In the genomic region with DNA sequence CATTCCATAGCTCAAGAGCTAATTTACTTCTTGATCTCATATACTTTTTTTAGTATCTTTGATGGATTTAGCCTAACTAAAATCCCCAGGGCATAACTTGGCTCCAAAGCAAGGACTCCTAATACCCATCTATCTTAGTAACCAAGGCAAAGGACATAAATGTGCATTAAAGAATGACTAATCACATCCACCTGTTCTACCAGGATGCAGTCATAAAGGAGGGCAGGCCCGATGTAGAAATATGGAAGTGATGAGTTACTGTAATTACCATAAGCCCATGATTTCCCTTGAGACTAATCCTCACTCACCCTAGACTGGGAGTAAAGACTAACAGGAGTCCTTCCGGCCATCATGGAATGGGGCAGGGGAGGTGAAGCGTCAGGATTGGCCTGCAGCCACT, we compare ENCODE assay signal across 32 cellular contexts. TPM values are rescaled to one million over a fixed set of nuclear protein-coding genes. Genes with fewer than 3 reads are reported as not detected.
A peak's percentile ranks its signal among the peaks of the same experiment; 100 is the strongest.
DNase-seq lines count a peak whose midpoint lies in the region; ATAC-seq, FAIRE-seq and TF ChIP-seq lines count a peak whose summit lies in the region.
"Had no signal": no experiment of that assay in that cellular context is flagged by ENCODE, and none has a peak within 500 bp of the region (broad histone marks: within the 10 kb centered on the region; RNA-seq: fewer than 3 reads in every experiment).

No MANE protein-coding gene starts in this region.

- H3K36me3 ChIP-seq in psoas muscle (ENCODE audit: insufficient read depth in 1 of 2, low read depth in 1 of 2), result no peaks in the 10 kb centered on the region
- H3K36me3 ChIP-seq: SJSA1 had no signal

- H3K4me3 ChIP-seq in psoas muscle, result no peak overlapping the region
- H3K4me3 ChIP-seq: K562, SJSA1, skin epidermis had no signal

- TF ChIP-seq CTCF in psoas muscle (IDR thresholded peaks at IDR 0.05), result no peak

- FAIRE-seq in H54 (lab: Jason Lieb, UNC), result peak; percentile 23
- FAIRE-seq: bronchial epithelial cell, K562, keratinocyte had no signal

- ATAC-seq in psoas muscle (peak in 3 of 4 donors; percentile 49 to 69 (median 61)), GM18520 (IDR thresholded peaks at IDR 0.05; ENCODE audit: unreplicated experiment) (no peak), HG02884 (IDR thresholded peaks at IDR 0.05; ENCODE audit: unreplicated experiment) (no peak), HG03025 (IDR thresholded peaks at IDR 0.05; ENCODE audit: low FRiP score, unreplicated experiment) (no peak)
- ATAC-seq: K562; natural killer cell; stimulated activated memory B cell treated with anti-CD40 and anti-IgM and Interleukin-4, amounts not matched to agents 10 μg/mL and 1 μg/mL and 100 μg/mL, for 72 hours; T-cell; WTC11 had no signal

- H3K4me1 ChIP-seq in psoas muscle, result peaks cover 4% of the 10 kb centered on the region
- H3K4me1 ChIP-seq: SJSA1 had no signal

- intact Hi-C loops in psoas muscle (cut with DNase I), result no loop called here

- DNase-seq in H54 (ENCODE audit: insufficient read length, low spot score) (no peak), NCI-H82 treated with DMSO at 0.1 percent for 48 hours (lab: John Stamatoyannopoulos, UW; ENCODE audit: unreplicated experiment) (peak; percentile 31), fibroblast of peridontal ligament (ENCODE audit: extremely low read depth) (peak; percentile 8), psoas muscle (no peak)
- DNase-seq: activated CD4-positive, alpha-beta T cell treated with anti-CD3 and anti-CD28 coated beads, Interleukin-2, amount 10 ng/mL, durations not matched to agents 24 days and 14 days; activated CD8-positive, alpha-beta memory T cell treated with anti-CD3 and anti-CD28 coated beads for 24 hours; activated gamma-delta T cell; activated naive CD8-positive, alpha-beta T cell treated with anti-CD3 and anti-CD28 coated beads for 36 hours; activated T-cell treated with anti-CD3 and anti-CD28 coated beads, Interleukin-2, amount 50 U/mL, for 1 hour; anterior cingulate cortex; effector CD8-positive, alpha-beta T cell; GOT3; head of caudate nucleus; midbrain; natural killer cell; NCI-H1105; NCI-H1930; NCI-H2227 treated with DMSO at 0.1 percent for 48 hours; substantia nigra; T-cell; trophoblast cell had no signal

- no peaks in the 10 kb centered on the region for H3K9me3 ChIP-seq in psoas muscle
- H3K9me3 ChIP-seq: SJSA1 had no signal

- 28 to 35% (median 31%) methylated on average over 3 of the region's 3 CpGs for WGBS in psoas muscle, 3 donors

- H3K27me3 ChIP-seq in psoas muscle (ENCODE audit: insufficient read depth in 3 of 3, low read length in 2 of 3), result no peaks in the 10 kb centered on the region
- H3K27me3 ChIP-seq: SJSA1 had no signal

- TF ChIP-seq POLR2A in H54 (IDR thresholded peaks at IDR 0.05; ENCODE audit: low read depth, low read length), result no peak

- no peak overlapping the region for H3K27ac ChIP-seq in psoas muscle
- H3K27ac ChIP-seq: C4-2B, SJSA1 had no signal

RNA-seq across cellular contexts. Expression of a gene that starts 56.9 kb away (rescaled TPM):
- total RNA-seq in psoas muscle, result 1 to 10 TPM in 1 of 4 donors, under 1 TPM in 3; 0.37 to 1.6 (median 0.52) TPM
- under 1 TPM; 0.10 to 0.57 (median 0.18) TPM for polyA plus RNA-seq in psoas muscle

RNA-seq across cellular contexts. Expression of a gene that starts 57.2 kb away (rescaled TPM):
- total RNA-seq in psoas muscle, result 10 to 100 TPM; 14.7 to 19.7 (median 16.4) TPM
- polyA plus RNA-seq in psoas muscle, result 10 to 100 TPM; 19.6 to 31.0 (median 28.3) TPM

Comparison
In these comparisons a context has a peak if more than half of its experiments do, and no peak if none do; other contexts are left out.
1. DNase-seq: peak in NCI-H82 treated with DMSO at 0.1 percent for 48 hours (single experiment) and fibroblast of peridontal ligament (single experiment); none in H54 (single experiment) and psoas muscle (0 of 2).
2. ATAC-seq: peak in psoas muscle (3 of 4); none in GM18520 (single experiment), HG02884 (single experiment) and HG03025 (single experiment).